9 cellular contexts compared by ENCODE assay signal in the genomic region with DNA sequence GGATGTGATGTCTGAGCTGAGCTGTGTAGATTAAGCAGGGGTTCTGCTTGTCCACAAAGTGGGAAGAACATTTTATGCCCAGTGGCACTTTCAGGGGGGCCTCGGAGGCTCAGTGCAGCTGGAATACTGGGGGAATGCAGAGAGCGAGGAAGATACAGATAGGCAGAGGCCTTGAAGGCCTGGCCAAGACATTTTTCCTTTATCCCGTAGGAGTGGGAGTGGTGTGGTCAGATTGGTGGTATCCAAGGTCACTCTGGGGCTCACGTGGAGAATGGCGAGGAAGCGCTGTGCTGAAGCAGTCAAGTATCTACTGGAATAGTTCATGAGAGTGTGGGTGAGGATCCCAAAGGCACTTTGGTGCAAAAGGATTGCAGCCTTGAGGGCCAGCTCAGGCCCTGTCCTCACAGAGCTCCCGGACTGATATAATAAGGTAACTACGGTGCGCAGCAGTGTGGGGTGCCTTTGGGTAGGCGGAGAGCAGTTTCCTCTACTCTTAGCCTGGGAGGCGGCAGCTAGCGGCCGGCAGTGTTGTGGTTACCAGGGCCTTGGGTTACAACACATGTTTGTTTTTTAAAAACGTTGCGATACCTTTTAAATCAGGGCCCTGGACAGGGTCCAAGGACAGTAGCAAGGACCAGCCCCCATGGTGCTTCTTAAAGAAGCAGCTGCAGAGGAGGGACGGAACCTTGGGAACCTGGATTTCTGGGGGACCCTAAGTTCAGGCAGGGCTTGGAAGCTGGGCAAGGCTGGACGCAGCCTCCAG. TPM values are rescaled to one million over a fixed set of nuclear protein-coding genes. Genes with fewer than 3 reads are reported as not detected.
DNase-seq lines count a peak whose midpoint lies in the region; ATAC-seq and TF ChIP-seq lines count a peak whose summit lies in the region.
"Had no signal": no experiment of that assay in that cellular context is flagged by ENCODE, and none has a peak within 500 bp of the region (broad histone marks: within the 10 kb centered on the region; RNA-seq: fewer than 3 reads in every experiment).

No MANE protein-coding gene starts in this region.

- H3K27me3 Mint-ChIP-seq in HFFc6 (ENCODE audit: insufficient read depth) = peaks cover 27% of the 10 kb centered on the region

- H3K4me3 ChIP-seq in A673 (ENCODE audit: low read depth, low read length, poor library complexity, severe bottlenecking) = no peak overlapping the region

- intact Hi-C loops in A673 (cut with micrococcal nuclease; ENCODE audit: unreplicated experiment) = no loop called here

- H3K4me1 ChIP-seq in A673 (ENCODE audit: insufficient read depth, low read length, poor library complexity, severe bottlenecking) = no peaks in the 10 kb centered on the region

- H3K27me3 ChIP-seq in A673 (replicated peaks; ENCODE audit: insufficient read depth, low read depth, low read length, poor library complexity) = no peaks in the 10 kb centered on the region

- ATAC-seq in HG02840 (IDR thresholded peaks at IDR 0.05; ENCODE audit: low FRiP score, unreplicated experiment) = no peak

- CTCF ChIA-PET in A673 (lab: Charles Lee) = no interaction called here

- no peak overlapping the region for H3K27ac Mint-ChIP-seq in HFFc6

- no peak overlapping the region for H3K4me3 Mint-ChIP-seq in HFFc6

- H3K36me3 Mint-ChIP-seq in HFFc6 (ENCODE audit: low read depth) = no peaks in the 10 kb centered on the region

- POLR2A ChIA-PET in A673 (lab: Charles Lee; ENCODE audit: low non-redundant PET) = no interaction called here

- peaks cover 15% of the 10 kb centered on the region for H3K4me1 Mint-ChIP-seq in HFFc6 (ENCODE audit: low read depth)

- H3K27ac ChIP-seq in A673 (ENCODE audit: low read depth, low read length, poor library complexity, severe bottlenecking) = no peak overlapping the region
- H3K27ac ChIP-seq: 22Rv1 had no signal

- no TSS peak for BruUV-seq in A673 (replicated peaks; lab: Mats Ljungman, UMichigan)

- no peaks in the 10 kb centered on the region for H3K9me3 Mint-ChIP-seq in HFFc6

- no peaks in the 10 kb centered on the region for H3K36me3 ChIP-seq in A673 (ENCODE audit: insufficient read depth, low read length, poor library complexity, severe bottlenecking)

- DNase-seq in NCI-H2196 (lab: John Stamatoyannopoulos, UW; ENCODE audit: unreplicated experiment) = peak; percentile 5
- DNase-seq in NCI-H2196 treated with DMSO at 0.1 percent for 48 hours (lab: John Stamatoyannopoulos, UW; ENCODE audit: unreplicated experiment) = no peak
- peak; percentile 43 for DNase-seq in HFFc6
- DNase-seq in NOMO-1 (lab: John Stamatoyannopoulos, UW; ENCODE audit: unreplicated experiment in 2 of 2) = peak; percentile 56 to 57
- DNase-seq in fibroblast of peridontal ligament (ENCODE audit: extremely low read depth) = peak; percentile 42
- DNase-seq in smooth muscle cell of the brain vasculature (ENCODE audit: low read depth, low spot score) = peak; percentile 41
- no peak for DNase-seq in A673 (ENCODE audit: low spot score)

- TF ChIP-seq CTCF in HFFc6 (IDR thresholded peaks at IDR 0.05) (no peak), A673 (conservative IDR thresholded peaks at IDR 0.05; ENCODE audit: low read depth, low read length) (no peak)

- no peaks in the 10 kb centered on the region for H3K9me3 ChIP-seq in A673 (ENCODE audit: low read depth, low read length, poor library complexity, severe bottlenecking)

RNA-seq across cellular contexts. Expression of gene CCDC69, which starts 10.8 kb away (rescaled TPM):
- total RNA-seq in HFFc6 (2021; fragmentation: NEBNext Ultra II Directional; extraction: Animal tissue kit (Norgen Biotek cat#: 25700)) = 1 to 10 TPM in 1 of 6 experiments, under 1 TPM in 5; 0.43 to 1.1 (median 0.71) TPM
- total RNA-seq in A673 (2021) = 0.52 TPM in 1 of 2 replicates, not detected in the other

RNA-seq across cellular contexts. Expression of gene GM2A, which starts 18.3 kb away (rescaled TPM):
- total RNA-seq in HFFc6 (2021; fragmentation: NEBNext Ultra II Directional; extraction: Animal tissue kit (Norgen Biotek cat#: 25700)) = 10 to 100 TPM; 26.0 to 34.8 (median 28.5) TPM
- total RNA-seq in A673 (2021) = 3.5 and 4.0 TPM in 2 replicates

Comparison
In these comparisons a context has a peak if more than half of its experiments do, and no peak if none do; other contexts are left out.
1. DNase-seq: peak in NCI-H2196 (single experiment), HFFc6 (single experiment), NOMO-1 (2 of 2), fibroblast of peridontal ligament (single experiment) and smooth muscle cell of the brain vasculature (single experiment); none in NCI-H2196 treated with DMSO at 0.1 percent for 48 hours (single experiment) and A673 (single experiment).